1 cellular context compared by ENCODE assay signal in the genomic region with DNA sequence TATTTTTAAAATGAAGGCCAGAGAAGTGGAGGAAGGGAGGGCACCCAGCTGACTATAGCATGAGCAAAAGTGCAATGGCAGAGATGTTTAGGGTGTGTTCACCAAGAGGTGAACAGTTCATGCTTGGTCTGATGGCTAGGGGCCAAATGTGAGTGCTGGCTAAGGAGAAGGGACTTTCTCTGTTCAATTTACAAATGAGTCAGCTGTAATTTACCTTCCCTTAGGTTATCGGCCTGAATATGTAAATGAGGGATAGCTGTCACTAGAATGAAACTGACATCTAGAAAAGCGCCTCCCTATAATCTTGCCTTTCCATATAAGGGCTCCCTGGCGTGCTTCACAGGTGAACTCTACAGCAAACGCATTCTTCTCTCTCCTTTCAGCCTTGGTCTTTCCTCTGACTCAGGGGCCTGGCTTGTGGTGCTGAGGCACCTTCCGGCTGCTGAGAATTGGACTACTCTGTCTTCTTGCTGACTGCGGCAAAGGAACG.
TF ChIP-seq lines count a peak whose summit lies in the region.

No MANE protein-coding gene starts in this region.

TF ChIP-seq in K562, 482 proteins besides CTCF, POLR2A, EP300 and RAD21 (continued from another document and continues in another):
- TF ChIP-seq, protein P1, sequence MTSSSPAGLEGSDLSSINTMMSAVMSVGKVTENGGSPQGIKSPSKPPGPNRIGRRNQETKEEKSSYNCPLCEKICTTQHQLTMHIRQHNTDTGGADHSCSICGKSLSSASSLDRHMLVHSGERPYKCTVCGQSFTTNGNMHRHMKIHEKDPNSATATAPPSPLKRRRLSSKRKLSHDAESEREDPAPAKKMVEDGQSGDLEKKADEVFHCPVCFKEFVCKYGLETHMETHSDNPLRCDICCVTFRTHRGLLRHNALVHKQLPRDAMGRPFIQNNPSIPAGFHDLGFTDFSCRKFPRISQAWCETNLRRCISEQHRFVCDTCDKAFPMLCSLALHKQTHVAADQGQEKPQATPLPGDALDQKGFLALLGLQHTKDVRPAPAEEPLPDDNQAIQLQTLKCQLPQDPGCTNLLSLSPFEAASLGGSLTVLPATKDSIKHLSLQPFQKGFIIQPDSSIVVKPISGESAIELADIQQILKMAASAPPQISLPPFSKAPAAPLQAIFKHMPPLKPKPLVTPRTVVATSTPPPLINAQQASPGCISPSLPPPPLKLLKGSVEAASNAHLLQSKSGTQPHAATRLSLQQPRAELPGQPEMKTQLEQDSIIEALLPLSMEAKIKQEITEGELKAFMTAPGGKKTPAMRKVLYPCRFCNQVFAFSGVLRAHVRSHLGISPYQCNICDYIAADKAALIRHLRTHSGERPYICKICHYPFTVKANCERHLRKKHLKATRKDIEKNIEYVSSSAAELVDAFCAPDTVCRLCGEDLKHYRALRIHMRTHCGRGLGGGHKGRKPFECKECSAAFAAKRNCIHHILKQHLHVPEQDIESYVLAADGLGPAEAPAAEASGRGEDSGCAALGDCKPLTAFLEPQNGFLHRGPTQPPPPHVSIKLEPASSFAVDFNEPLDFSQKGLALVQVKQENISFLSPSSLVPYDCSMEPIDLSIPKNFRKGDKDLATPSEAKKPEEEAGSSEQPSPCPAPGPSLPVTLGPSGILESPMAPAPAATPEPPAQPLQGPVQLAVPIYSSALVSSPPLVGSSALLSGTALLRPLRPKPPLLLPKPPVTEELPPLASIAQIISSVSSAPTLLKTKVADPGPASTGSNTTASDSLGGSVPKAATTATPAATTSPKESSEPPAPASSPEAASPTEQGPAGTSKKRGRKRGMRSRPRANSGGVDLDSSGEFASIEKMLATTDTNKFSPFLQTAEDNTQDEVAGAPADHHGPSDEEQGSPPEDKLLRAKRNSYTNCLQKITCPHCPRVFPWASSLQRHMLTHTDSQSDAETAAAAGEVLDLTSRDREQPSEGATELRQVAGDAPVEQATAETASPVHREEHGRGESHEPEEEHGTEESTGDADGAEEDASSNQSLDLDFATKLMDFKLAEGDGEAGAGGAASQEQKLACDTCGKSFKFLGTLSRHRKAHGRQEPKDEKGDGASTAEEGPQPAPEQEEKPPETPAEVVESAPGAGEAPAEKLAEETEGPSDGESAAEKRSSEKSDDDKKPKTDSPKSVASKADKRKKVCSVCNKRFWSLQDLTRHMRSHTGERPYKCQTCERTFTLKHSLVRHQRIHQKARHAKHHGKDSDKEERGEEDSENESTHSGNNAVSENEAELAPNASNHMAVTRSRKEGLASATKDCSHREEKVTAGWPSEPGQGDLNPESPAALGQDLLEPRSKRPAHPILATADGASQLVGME (CRISPR knock-in tag; IDR thresholded peaks at IDR 0.05) = no peak
- TF ChIP-seq ZNF124 (CRISPR knock-in tag; IDR thresholded peaks at IDR 0.05) = no peak
- TF ChIP-seq, protein P2, sequence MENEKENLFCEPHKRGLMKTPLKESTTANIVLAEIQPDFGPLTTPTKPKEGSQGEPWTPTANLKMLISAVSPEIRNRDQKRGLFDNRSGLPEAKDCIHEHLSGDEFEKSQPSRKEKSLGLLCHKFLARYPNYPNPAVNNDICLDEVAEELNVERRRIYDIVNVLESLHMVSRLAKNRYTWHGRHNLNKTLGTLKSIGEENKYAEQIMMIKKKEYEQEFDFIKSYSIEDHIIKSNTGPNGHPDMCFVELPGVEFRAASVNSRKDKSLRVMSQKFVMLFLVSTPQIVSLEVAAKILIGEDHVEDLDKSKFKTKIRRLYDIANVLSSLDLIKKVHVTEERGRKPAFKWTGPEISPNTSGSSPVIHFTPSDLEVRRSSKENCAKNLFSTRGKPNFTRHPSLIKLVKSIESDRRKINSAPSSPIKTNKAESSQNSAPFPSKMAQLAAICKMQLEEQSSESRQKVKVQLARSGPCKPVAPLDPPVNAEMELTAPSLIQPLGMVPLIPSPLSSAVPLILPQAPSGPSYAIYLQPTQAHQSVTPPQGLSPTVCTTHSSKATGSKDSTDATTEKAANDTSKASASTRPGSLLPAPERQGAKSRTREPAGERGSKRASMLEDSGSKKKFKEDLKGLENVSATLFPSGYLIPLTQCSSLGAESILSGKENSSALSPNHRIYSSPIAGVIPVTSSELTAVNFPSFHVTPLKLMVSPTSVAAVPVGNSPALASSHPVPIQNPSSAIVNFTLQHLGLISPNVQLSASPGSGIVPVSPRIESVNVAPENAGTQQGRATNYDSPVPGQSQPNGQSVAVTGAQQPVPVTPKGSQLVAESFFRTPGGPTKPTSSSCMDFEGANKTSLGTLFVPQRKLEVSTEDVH (IDR thresholded peaks at IDR 0.05; ENCODE audit: low read depth, partially characterized antibody) = no peak
- TF ChIP-seq, protein P3, sequence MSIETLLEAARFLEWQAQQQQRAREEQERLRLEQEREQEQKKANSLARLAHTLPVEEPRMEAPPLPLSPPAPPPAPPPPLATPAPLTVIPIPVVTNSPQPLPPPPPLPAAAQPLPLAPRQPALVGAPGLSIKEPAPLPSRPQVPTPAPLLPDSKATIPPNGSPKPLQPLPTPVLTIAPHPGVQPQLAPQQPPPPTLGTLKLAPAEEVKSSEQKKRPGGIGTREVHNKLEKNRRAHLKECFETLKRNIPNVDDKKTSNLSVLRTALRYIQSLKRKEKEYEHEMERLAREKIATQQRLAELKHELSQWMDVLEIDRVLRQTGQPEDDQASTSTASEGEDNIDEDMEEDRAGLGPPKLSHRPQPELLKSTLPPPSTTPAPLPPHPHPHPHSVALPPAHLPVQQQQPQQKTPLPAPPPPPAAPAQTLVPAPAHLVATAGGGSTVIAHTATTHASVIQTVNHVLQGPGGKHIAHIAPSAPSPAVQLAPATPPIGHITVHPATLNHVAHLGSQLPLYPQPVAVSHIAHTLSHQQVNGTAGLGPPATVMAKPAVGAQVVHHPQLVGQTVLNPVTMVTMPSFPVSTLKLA (conservative IDR thresholded peaks at IDR 0.05) = 0 out of 4 replicates have a peak, but pooled peaks of 1 of the 2 experiments have one; percentile 18
- no peak for TF ChIP-seq SMAD3 (CRISPR knock-in tag; conservative IDR thresholded peaks at IDR 0.05)
- TF ChIP-seq NFIX (CRISPR knock-in tag; IDR thresholded peaks at IDR 0.05; ENCODE audit: low read depth) = no peak
- no peak for TF ChIP-seq XRCC4 (IDR thresholded peaks at IDR 0.05; ENCODE audit: extremely low read depth, insufficient read depth, insufficient read length)
- TF ChIP-seq, protein P4, sequence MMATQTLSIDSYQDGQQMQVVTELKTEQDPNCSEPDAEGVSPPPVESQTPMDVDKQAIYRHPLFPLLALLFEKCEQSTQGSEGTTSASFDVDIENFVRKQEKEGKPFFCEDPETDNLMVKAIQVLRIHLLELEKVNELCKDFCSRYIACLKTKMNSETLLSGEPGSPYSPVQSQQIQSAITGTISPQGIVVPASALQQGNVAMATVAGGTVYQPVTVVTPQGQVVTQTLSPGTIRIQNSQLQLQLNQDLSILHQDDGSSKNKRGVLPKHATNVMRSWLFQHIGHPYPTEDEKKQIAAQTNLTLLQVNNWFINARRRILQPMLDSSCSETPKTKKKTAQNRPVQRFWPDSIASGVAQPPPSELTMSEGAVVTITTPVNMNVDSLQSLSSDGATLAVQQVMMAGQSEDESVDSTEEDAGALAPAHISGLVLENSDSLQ (IDR thresholded peaks at IDR 0.05) = peak; percentile 96
- no peak for TF ChIP-seq BHLHE40 (IDR thresholded peaks at IDR 0.05; ENCODE audit: low read length)
- no peak for TF ChIP-seq GATAD2B (IDR thresholded peaks at IDR 0.05; ENCODE audit: borderline replicate concordance)
- TF ChIP-seq CBFB (CRISPR knock-in tag; IDR thresholded peaks at IDR 0.05) = no peak
- TF ChIP-seq, protein P5, sequence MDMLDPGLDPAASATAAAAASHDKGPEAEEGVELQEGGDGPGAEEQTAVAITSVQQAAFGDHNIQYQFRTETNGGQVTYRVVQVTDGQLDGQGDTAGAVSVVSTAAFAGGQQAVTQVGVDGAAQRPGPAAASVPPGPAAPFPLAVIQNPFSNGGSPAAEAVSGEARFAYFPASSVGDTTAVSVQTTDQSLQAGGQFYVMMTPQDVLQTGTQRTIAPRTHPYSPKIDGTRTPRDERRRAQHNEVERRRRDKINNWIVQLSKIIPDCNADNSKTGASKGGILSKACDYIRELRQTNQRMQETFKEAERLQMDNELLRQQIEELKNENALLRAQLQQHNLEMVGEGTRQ (CRISPR knock-in tag; IDR thresholded peaks at IDR 0.05) = no peak
- peak; percentile 44; the same call in 1 of the 2 replicates for TF ChIP-seq SOX6 (IDR thresholded peaks at IDR 0.05)
- TF ChIP-seq MAFF (IDR thresholded peaks at IDR 0.05; ENCODE audit: low read length) = peak; percentile 74
- TF ChIP-seq ZNF143 (CRISPR knock-in tag; IDR thresholded peaks at IDR 0.05) = no peak
- TF ChIP-seq NCOA6 (IDR thresholded peaks at IDR 0.05) = no peak
- TF ChIP-seq, protein P6, sequence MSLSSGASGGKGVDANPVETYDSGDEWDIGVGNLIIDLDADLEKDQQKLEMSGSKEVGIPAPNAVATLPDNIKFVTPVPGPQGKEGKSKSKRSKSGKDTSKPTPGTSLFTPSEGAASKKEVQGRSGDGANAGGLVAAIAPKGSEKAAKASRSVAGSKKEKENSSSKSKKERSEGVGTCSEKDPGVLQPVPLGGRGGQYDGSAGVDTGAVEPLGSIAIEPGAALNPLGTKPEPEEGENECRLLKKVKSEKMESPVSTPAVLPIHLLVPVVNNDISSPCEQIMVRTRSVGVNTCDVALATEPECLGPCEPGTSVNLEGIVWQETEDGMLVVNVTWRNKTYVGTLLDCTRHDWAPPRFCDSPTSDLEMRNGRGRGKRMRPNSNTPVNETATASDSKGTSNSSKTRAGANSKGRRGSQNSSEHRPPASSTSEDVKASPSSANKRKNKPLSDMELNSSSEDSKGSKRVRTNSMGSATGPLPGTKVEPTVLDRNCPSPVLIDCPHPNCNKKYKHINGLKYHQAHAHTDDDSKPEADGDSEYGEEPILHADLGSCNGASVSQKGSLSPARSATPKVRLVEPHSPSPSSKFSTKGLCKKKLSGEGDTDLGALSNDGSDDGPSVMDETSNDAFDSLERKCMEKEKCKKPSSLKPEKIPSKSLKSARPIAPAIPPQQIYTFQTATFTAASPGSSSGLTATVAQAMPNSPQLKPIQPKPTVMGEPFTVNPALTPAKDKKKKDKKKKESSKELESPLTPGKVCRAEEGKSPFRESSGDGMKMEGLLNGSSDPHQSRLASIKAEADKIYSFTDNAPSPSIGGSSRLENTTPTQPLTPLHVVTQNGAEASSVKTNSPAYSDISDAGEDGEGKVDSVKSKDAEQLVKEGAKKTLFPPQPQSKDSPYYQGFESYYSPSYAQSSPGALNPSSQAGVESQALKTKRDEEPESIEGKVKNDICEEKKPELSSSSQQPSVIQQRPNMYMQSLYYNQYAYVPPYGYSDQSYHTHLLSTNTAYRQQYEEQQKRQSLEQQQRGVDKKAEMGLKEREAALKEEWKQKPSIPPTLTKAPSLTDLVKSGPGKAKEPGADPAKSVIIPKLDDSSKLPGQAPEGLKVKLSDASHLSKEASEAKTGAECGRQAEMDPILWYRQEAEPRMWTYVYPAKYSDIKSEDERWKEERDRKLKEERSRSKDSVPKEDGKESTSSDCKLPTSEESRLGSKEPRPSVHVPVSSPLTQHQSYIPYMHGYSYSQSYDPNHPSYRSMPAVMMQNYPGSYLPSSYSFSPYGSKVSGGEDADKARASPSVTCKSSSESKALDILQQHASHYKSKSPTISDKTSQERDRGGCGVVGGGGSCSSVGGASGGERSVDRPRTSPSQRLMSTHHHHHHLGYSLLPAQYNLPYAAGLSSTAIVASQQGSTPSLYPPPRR (CRISPR knock-in tag; IDR thresholded peaks at IDR 0.05; ENCODE audit: borderline replicate concordance) = no peak
- no peak; a peak in 1 of 4 replicates for TF ChIP-seq FOXK2 (conservative IDR thresholded peaks at IDR 0.05 in 1 of 2, IDR thresholded peaks at IDR 0.05 in 1 of 2; ENCODE audit: low read depth in 2 of 2)
- TF ChIP-seq ZBED1 (IDR thresholded peaks at IDR 0.05) = no peak
- TF ChIP-seq ZNF57 (CRISPR knock-in tag; IDR thresholded peaks at IDR 0.05) = no peak
- no peak for TF ChIP-seq TCFL5 (CRISPR knock-in tag; conservative IDR thresholded peaks at IDR 0.05)
- TF ChIP-seq TBL1XR1 (IDR thresholded peaks at IDR 0.05; ENCODE audit: low read length in 2 of 2) = no peak
- TF ChIP-seq, protein P7, sequence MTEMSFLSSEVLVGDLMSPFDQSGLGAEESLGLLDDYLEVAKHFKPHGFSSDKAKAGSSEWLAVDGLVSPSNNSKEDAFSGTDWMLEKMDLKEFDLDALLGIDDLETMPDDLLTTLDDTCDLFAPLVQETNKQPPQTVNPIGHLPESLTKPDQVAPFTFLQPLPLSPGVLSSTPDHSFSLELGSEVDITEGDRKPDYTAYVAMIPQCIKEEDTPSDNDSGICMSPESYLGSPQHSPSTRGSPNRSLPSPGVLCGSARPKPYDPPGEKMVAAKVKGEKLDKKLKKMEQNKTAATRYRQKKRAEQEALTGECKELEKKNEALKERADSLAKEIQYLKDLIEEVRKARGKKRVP (CRISPR knock-in tag; IDR thresholded peaks at IDR 0.05) = no peak
- TF ChIP-seq ZNF780A (CRISPR knock-in tag; IDR thresholded peaks at IDR 0.05) = no peak
- no peak for TF ChIP-seq MCM3 (IDR thresholded peaks at IDR 0.05)
- peak; percentile 72 for TF ChIP-seq JUND (IDR thresholded peaks at IDR 0.05; ENCODE audit: borderline replicate concordance, low read depth, low read length)
- TF ChIP-seq JUND (tag; IDR thresholded peaks at IDR 0.05; ENCODE audit: borderline replicate concordance, low read depth, low read length) = no peak; the same call in 2 of the 3 replicates
- TF ChIP-seq BDP1 (IDR thresholded peaks at IDR 0.05; ENCODE audit: insufficient read depth, insufficient read length) = no peak
- TF ChIP-seq, protein P8, sequence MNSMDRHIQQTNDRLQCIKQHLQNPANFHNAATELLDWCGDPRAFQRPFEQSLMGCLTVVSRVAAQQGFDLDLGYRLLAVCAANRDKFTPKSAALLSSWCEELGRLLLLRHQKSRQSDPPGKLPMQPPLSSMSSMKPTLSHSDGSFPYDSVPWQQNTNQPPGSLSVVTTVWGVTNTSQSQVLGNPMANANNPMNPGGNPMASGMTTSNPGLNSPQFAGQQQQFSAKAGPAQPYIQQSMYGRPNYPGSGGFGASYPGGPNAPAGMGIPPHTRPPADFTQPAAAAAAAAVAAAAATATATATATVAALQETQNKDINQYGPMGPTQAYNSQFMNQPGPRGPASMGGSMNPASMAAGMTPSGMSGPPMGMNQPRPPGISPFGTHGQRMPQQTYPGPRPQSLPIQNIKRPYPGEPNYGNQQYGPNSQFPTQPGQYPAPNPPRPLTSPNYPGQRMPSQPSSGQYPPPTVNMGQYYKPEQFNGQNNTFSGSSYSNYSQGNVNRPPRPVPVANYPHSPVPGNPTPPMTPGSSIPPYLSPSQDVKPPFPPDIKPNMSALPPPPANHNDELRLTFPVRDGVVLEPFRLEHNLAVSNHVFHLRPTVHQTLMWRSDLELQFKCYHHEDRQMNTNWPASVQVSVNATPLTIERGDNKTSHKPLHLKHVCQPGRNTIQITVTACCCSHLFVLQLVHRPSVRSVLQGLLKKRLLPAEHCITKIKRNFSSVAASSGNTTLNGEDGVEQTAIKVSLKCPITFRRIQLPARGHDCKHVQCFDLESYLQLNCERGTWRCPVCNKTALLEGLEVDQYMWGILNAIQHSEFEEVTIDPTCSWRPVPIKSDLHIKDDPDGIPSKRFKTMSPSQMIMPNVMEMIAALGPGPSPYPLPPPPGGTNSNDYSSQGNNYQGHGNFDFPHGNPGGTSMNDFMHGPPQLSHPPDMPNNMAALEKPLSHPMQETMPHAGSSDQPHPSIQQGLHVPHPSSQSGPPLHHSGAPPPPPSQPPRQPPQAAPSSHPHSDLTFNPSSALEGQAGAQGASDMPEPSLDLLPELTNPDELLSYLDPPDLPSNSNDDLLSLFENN (IDR thresholded peaks at IDR 0.05; ENCODE audit: low read depth in 2 of 2, low read length in 2 of 2) = no peak
- no peak for TF ChIP-seq LEF1 (IDR thresholded peaks at IDR 0.05)
- TF ChIP-seq ZFPM2 (CRISPR knock-in tag; IDR thresholded peaks at IDR 0.05) = no peak
- no peak for TF ChIP-seq MAZ (CRISPR knock-in tag; conservative IDR thresholded peaks at IDR 0.05 in 1 of 2, IDR thresholded peaks at IDR 0.05 in 1 of 2)
